Comparison of ENCODE assay signal across 8 cellular contexts in the genomic region with DNA sequence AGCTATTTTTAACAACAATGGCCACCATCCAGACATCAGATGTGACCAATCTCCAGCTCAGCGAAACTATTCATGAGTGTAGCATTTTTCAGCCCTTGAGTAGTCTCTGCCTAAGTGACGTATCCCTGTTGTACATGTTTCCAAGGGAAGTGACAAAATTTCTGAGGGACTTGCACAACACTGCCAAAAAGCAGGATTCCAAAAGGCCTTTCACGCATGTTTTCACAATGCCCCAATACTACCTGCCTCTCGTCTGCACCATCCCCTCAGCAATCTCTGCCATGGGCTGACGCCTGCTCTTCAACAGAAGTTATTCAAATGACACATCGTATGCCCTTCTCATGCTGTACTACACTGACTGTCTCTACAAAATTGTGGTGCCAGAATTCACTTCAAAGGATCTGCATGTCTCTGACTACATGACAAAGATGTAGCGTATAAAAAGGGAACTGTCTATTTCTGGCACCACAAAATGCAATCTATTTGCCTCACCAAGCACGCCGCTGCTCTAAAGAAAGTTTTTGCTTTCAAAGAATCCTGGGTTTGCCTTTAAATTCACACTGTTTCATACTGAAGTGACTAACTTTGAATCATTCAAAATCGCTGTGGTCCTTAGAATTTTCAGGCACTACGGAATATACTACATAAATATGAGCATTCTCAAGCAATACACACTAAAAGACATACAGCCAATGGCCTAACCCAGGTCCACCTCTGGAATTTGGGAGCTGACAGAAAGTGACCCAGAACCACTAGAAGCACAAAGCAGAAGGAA. TPM values are rescaled to one million over a fixed set of nuclear protein-coding genes. Genes with fewer than 3 reads are reported as not detected.
DNase-seq lines count a peak whose midpoint lies in the region; FAIRE-seq and TF ChIP-seq lines count a peak whose summit lies in the region.

No MANE protein-coding gene starts in this region.

- 56 to 85% (median 78%) methylated on average over 11 of the region's 11 CpGs for WGBS in small intestine, 3 donors

- H3K36me3 ChIP-seq in breast epithelium (no peaks in the 10 kb centered on the region), small intestine (ENCODE audit: control insufficient read depth in 2 of 2, insufficient read depth in 2 of 2, low read length in 2 of 2) (no peaks in the 10 kb centered on the region)

- intact Hi-C loops in breast epithelium (cut with DNase I; ENCODE audit: low total_unique reads), result no loop called here

- no peaks in the 10 kb centered on the region for H3K9me3 ChIP-seq in breast epithelium
- no peaks in the 10 kb centered on the region for H3K9me3 ChIP-seq in small intestine (ENCODE audit: control insufficient read depth, low read depth)

- H3K4me3 ChIP-seq in AG10803 (ENCODE audit: low read length) (peak overlapping the region; percentile 42), breast epithelium (peak overlapping the region in 1 of 3 donors; percentile 5), small intestine (ENCODE audit: low read depth in 1 of 2, low read length in 2 of 2) (no peak overlapping the region)

- H3K27ac ChIP-seq in breast epithelium (peak overlapping the region; percentile 67 to 89), small intestine (ENCODE audit: low read depth in 1 of 2, low read length in 1 of 2) (peak overlapping the region in 1 of 2 donors; percentile 47)

- no peak for TF ChIP-seq POLR2A in breast epithelium (IDR thresholded peaks at IDR 0.05)

- peak; percentile 99 for DNase-seq in AG10803 (ENCODE audit: low read depth)
- peak; percentile 63 to 67 for DNase-seq in Kasumi-1 (lab: John Stamatoyannopoulos, UW)
- DNase-seq in breast epithelium (ENCODE audit: low spot score in 2 of 2), result peak in 1 of 2 donors; percentile 31
- peak; percentile 78 for DNase-seq in medulla oblongata (ENCODE audit: extremely low spot score)
- no peak for DNase-seq in T-helper 1 cell
- DNase-seq in NCI-H2107 (lab: John Stamatoyannopoulos, UW), result no peak
- no peak for DNase-seq in middle frontal gyrus (ENCODE audit: extremely low spot score, low spot score)
- no peak for DNase-seq in small intestine

- no peak for FAIRE-seq in small intestine (lab: Jason Lieb, UNC)

- TF ChIP-seq CTCF in AG10803 (conservative IDR thresholded peaks at IDR 0.05; ENCODE audit: low read length) (no peak), breast epithelium (IDR thresholded peaks at IDR 0.05) (no peak)

- H3K4me1 ChIP-seq in breast epithelium (no peaks in the 10 kb centered on the region), small intestine (ENCODE audit: control insufficient read depth in 2 of 2, insufficient read depth in 1 of 2, low read depth in 1 of 2, low read length in 1 of 2) (peaks cover 5 to 27% of the 10 kb centered on the region in 2 donors)

- H3K27me3 ChIP-seq in breast epithelium (no peaks in the 10 kb centered on the region), small intestine (ENCODE audit: control insufficient read depth in 2 of 2, insufficient read depth in 2 of 2, low read length in 2 of 2) (no peaks in the 10 kb centered on the region)

RNA-seq across cellular contexts. Expression of a gene that starts 32.9 kb away (rescaled TPM):
- total RNA-seq in breast epithelium, result 100 to 1,000 TPM; 179 to 258 (median 196) TPM
- 10 to 100 TPM; 29.4 to 33.3 (median 31.9) TPM for polyA plus RNA-seq in small intestine

Comparison
In these comparisons a context has a peak if more than half of its experiments do, and no peak if none do; other contexts are left out.
1. DNase-seq: peak in AG10803 (single experiment), Kasumi-1 (2 of 2) and medulla oblongata (single experiment); none in T-helper 1 cell (0 of 5), NCI-H2107 (single experiment), middle frontal gyrus (single experiment) and small intestine (single experiment).